ENCODE assay signal across 21 cellular contexts in the genomic region with DNA sequence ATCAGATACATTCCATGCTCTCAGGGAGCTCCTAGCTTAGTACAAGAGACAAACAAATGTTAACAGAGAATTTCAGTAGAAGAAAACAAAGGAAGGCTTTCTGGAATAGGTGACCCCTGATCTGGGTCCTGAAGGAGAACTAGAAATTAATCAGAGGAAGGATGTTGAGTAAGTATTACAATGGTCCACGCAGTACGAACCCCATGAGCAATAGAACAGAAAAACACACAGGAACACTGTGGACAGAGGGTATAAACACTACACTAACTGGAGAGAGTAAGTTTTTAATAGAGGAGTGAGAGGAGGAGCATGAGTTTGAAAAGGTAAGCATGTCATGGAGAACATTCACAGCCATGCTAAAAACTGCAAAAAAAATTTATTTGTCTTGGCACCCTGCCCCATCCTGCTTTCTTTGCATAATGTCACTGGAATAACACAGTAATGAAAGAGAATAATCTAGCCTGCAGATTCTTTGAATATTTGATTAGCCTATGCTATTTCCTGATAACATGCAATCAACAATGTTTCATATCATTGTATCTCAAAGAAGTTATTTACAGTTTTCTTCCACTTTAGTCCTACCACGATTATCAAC.
DNase-seq lines count a peak whose midpoint lies in the region; ATAC-seq, FAIRE-seq and TF ChIP-seq lines count a peak whose summit lies in the region.
"Had no signal": no experiment of that assay in that cellular context is flagged by ENCODE, and none has a peak within 500 bp of the region (broad histone marks: within the 10 kb centered on the region; RNA-seq: fewer than 3 reads in every experiment).

No MANE protein-coding gene starts in this region.

- TF ChIP-seq CTCF in fibroblast of pulmonary artery (IDR thresholded peaks at IDR 0.05; ENCODE audit: low read length, missing control alignments) (no peak), heart left ventricle (IDR thresholded peaks at IDR 0.05) (no peak)

- no peak overlapping the region for H3K27ac ChIP-seq in heart left ventricle
- H3K27ac ChIP-seq: BLaER1 treated with 17β-estradiol and CSF1 and Interleukin-3, amounts not matched to agents 10 nM and 100 nM; HL-60 had no signal

- WGBS in heart left ventricle, 4 donors: 37 to 47% (median 45%) methylated on average over 3 of the region's 3 CpGs

- FAIRE-seq in colon (lab: Jason Lieb, UNC): peak; percentile 28
- FAIRE-seq: GM12892, GM18507, H54 had no signal

- H3K4me3 ChIP-seq in fibroblast of pulmonary artery (replicated peaks; ENCODE audit: low read depth, low read length) (no peak overlapping the region), heart left ventricle (no peak overlapping the region)
- H3K4me3 ChIP-seq: BLaER1 treated with 17β-estradiol and CSF1 and Interleukin-3, amounts not matched to agents 10 nM and 100 nM; GM23338 had no signal

- TF ChIP-seq POLR2A in heart left ventricle (IDR thresholded peaks at IDR 0.05): no peak

- H3K4me1 ChIP-seq in heart left ventricle: no peaks in the 10 kb centered on the region
- H3K4me1 ChIP-seq: BLaER1 treated with 17β-estradiol and CSF1 and Interleukin-3, amounts not matched to agents 10 nM and 100 nM had no signal

- intact Hi-C loops in heart left ventricle (cut with DNase I): loop anchor here in 7 of 10 donors (5.0 to 10.0 kb wide), 5 partner anchors 287 to 657 kb away; no protein-coding TSS in a partner anchor

- ATAC-seq in GM21528 (IDR thresholded peaks at IDR 0.05; ENCODE audit: low FRiP score, unreplicated experiment): no peak
- no peak for ATAC-seq in heart left ventricle
- ATAC-seq: CD8-positive, alpha-beta T cell; GM23338 had no signal

- no peaks in the 10 kb centered on the region for H3K36me3 ChIP-seq in heart left ventricle
- H3K36me3 ChIP-seq: BLaER1 treated with 17β-estradiol and CSF1 and Interleukin-3, amounts not matched to agents 10 nM and 100 nM had no signal

- H3K27me3 ChIP-seq in heart left ventricle: no peaks in the 10 kb centered on the region

- DNase-seq in NCI-H748 (lab: John Stamatoyannopoulos, UW; ENCODE audit: unreplicated experiment) (peak; percentile 3), NCI-H748 treated with DMSO at 0.1 percent for 48 hours (lab: John Stamatoyannopoulos, UW) (no peak), fibroblast of pulmonary artery (ENCODE audit: low read depth) (peak; percentile 9), pulmonary artery endothelial cell (ENCODE audit: low read depth, low spot score) (peak; percentile 57), AG08395 (ENCODE audit: low spot score) (no peak), heart left ventricle (no peak)
- DNase-seq: 8988T; CD8-positive, alpha-beta T cell; DMS 273 treated with DMSO at 0.1 percent for 48 hours; DMS79; GDM1; HCEC 1CT; IMR-90 had no signal

- H3K9me3 ChIP-seq in heart left ventricle: no peaks in the 10 kb centered on the region

Comparison
In these comparisons a context has a peak if more than half of its experiments do, and no peak if none do; other contexts are left out.
1. DNase-seq: peak in NCI-H748 (single experiment), fibroblast of pulmonary artery (single experiment) and pulmonary artery endothelial cell (single experiment); none in NCI-H748 treated with DMSO at 0.1 percent for 48 hours (single experiment), AG08395 (single experiment) and heart left ventricle (0 of 5).